Comparison of ENCODE assay signal across 8 cellular contexts in the genomic region with DNA sequence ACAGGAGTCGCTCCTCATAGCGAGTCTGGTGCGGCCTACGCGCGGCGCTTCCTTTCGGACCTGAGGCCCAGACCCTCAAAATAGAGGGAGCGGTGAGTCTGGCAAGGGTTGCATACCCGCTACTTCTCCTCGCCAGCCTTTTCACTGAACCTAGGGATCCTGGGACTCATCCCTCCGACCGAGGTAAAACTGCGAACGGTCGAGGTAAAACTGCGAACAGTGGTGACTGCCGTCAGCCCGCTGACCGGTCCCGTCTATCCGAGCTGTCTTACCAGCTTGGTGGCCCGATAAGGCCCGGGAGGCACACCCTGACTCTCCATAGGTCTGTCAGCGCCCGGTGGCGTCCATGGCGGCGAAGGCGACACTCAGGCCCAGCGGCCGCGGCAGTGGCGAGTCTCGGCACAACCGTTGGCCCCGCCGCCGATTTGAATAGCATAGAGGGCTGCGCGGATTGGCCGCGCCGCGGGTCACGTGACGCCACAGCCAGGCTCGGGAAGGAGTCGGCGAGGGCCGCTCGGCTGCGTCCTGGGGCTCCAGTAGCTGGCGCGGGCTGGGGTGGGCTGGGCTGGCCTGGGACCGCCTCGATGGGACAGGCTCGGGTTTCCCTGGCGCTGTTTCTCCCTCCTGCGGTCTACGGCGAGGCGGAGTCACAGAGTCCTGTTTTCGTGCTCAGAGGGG.
DNase-seq lines count a peak whose midpoint lies in the region; ATAC-seq and TF ChIP-seq lines count a peak whose summit lies in the region.

A gene with protein sequence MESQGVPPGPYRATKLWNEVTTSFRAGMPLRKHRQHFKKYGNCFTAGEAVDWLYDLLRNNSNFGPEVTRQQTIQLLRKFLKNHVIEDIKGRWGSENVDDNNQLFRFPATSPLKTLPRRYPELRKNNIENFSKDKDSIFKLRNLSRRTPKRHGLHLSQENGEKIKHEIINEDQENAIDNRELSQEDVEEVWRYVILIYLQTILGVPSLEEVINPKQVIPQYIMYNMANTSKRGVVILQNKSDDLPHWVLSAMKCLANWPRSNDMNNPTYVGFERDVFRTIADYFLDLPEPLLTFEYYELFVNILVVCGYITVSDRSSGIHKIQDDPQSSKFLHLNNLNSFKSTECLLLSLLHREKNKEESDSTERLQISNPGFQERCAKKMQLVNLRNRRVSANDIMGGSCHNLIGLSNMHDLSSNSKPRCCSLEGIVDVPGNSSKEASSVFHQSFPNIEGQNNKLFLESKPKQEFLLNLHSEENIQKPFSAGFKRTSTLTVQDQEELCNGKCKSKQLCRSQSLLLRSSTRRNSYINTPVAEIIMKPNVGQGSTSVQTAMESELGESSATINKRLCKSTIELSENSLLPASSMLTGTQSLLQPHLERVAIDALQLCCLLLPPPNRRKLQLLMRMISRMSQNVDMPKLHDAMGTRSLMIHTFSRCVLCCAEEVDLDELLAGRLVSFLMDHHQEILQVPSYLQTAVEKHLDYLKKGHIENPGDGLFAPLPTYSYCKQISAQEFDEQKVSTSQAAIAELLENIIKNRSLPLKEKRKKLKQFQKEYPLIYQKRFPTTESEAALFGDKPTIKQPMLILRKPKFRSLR (minus strand): TSS at position 403 of the 678 bp plus-strand sequence. CDS start 83 bp downstream, at position 320.

- ATAC-seq in GM18870 (IDR thresholded peaks at IDR 0.05; ENCODE audit: unreplicated experiment), result peak; percentile 86
- peak; percentile 94 for ATAC-seq in HG03108 (IDR thresholded peaks at IDR 0.05; ENCODE audit: unreplicated experiment)

- CTCF ChIA-PET in AG04449 (lab: Yijun Ruan, JAX), result interaction anchor here (0.6 to 2.8 kb wide), 4 partner anchors 9 to 1557 kb away, joined by 3 to 9 read pairs (median 3); no protein-coding TSS in a partner anchor

- H3K4me3 ChIP-seq in AG04449 (ENCODE audit: low read depth, low read length), result peak within 1 kb of the TSS; percentile 99
- H3K4me3 ChIP-seq in WI38 (ENCODE audit: low read depth, low read length), result peak within 1 kb of the TSS; percentile 96

- TF ChIP-seq CTCF in AG04449 (IDR thresholded peaks at IDR 0.05; ENCODE audit: insufficient read depth, low read length, missing control alignments), result no peak
- no peak for TF ChIP-seq CTCF in WI38 (IDR thresholded peaks at IDR 0.05; ENCODE audit: low read depth, low read length)

- POLR2A ChIA-PET in AG04449 (lab: Yijun Ruan, JAX), result interaction anchor here (0.7 kb wide), 1 partner anchor 744 kb away, joined by 3 read pairs; no protein-coding TSS in a partner anchor

- DNase-seq in AG04449 (ENCODE audit: low read depth, low spot score) (peak; percentile 54), NCI-H2196 (lab: John Stamatoyannopoulos, UW; ENCODE audit: unreplicated experiment) (peak; percentile 93), islet precursor cell (peak; percentile 99)
- peak; percentile 60 for DNase-seq in central memory CD4-positive, alpha-beta T cell
- peak; percentile 39 to 81 (median 62) for DNase-seq in stimulated activated CD4-positive, alpha-beta T cell treated with anti-CD3 and anti-CD28 coated beads, Interleukin-12 subunit alpha, Interleukin-12 subunit beta, amount 100 ng/mL, for 48 hours (ENCODE audit: low read depth in 2 of 3, low spot score in 1 of 3)

Comparison
In these comparisons a context has a peak if more than half of its experiments do, and no peak if none do; other contexts are left out.
1. Peak in every context shown above with its lines: DNase-seq, ATAC-seq and H3K4me3 ChIP-seq.